In the genomic region with DNA sequence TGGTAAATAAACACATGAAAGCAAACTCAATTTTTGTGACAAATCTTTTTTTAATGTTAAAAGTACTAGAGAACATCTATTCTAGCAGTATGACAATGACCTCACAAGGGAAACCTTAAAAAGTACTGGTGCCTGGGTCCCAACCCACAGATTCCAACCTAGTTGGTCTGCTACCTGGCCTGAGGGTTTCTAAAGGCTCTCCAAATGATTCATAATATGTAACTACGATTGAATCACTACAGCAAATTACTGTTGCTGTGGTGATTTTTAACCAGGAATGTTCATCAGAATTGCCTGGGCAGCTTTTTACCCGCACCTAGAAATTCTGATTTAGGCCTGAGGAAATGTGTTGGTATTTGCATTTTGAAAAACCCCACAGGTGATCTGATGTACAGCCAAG, we compare ENCODE assay signal across 16 cellular contexts.
"Had no signal": no experiment of that assay in that cellular context is flagged by ENCODE, and none has a peak within 500 bp of the region (broad histone marks: within the 10 kb centered on the region; RNA-seq: fewer than 3 reads in every experiment).

No MANE protein-coding gene starts in this region.

- H3K36me3 ChIP-seq: uterus had no signal

- DNase-seq: activated CD4-positive, alpha-beta memory T cell treated with anti-CD3 and anti-CD28 coated beads for 36 hours; activated naive CD4-positive, alpha-beta T cell; activated T-cell treated with anti-CD3 and anti-CD28 coated beads, Interleukin-2, amount 50 U/mL, for 48 hours; central memory CD4-positive, alpha-beta T cell; effector memory CD4-positive, alpha-beta T cell; erythroblast; nucleus accumbens; stimulated activated CD4-positive, alpha-beta T cell treated with anti-CD3 and anti-CD28 coated beads, Interleukin-2, amount 100 ng/mL, for 48 hours; stimulated activated naive CD8-positive, alpha-beta T cell treated with anti-CD3 and anti-CD28 coated beads, Interleukin-15, Interleukin-2, amounts not matched to agents 100 U/mL and 50 U/mL, for 24 hours; T-helper 9 cell; uterus had no signal

- H3K4me3 ChIP-seq: coronary artery, uterus had no signal

- H3K9me3 ChIP-seq: uterus had no signal

- H3K4me1 ChIP-seq: uterus had no signal

- ATAC-seq: left lobe of liver; natural killer cell treated with Interleukin-12 subunit alpha and Interleukin-12 subunit beta and Interleukin-15 and Interleukin-18, amount 100 ng/mL, for 72 hours; sciatic nerve; stimulated activated naive CD8-positive, alpha-beta T cell treated with anti-CD3 and anti-CD28 coated beads, Interleukin-15, Interleukin-2, amounts not matched to agents 100 U/mL and 50 U/mL, for 24 hours had no signal

- H3K27me3 ChIP-seq: uterus had no signal

- H3K27ac ChIP-seq: coronary artery, uterus, VCaP had no signal
